In the genomic region with DNA sequence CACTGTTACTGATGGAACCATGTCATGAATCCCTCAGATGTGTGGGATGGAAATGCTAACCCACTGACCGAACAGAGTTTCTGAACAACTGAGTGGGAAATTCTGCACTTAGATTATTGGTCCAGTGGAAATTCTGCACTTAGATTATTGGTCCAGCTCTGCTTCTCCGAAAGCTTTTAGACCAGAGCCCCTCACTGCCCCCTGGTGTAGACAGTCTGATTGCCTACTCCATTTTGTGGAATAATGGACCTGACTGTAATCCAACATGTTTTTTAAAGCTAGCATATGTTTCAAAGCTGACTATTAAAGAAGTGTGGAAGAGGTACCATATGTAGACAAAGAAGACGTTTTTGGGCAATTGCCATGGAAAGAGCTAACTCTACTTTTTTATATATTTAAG, we compare ENCODE assay signal across 15 cellular contexts. TPM values are rescaled to one million over a fixed set of nuclear protein-coding genes. Genes with fewer than 3 reads are reported as not detected.
DNase-seq lines count a peak whose midpoint lies in the region; ATAC-seq, FAIRE-seq and TF ChIP-seq lines count a peak whose summit lies in the region.
"Had no signal": no experiment of that assay in that cellular context is flagged by ENCODE, and none has a peak within 500 bp of the region (broad histone marks: within the 10 kb centered on the region; RNA-seq: fewer than 3 reads in every experiment).

No MANE protein-coding gene starts in this region.

- peak; percentile 39; the same call in 2 of the 3 replicates for ATAC-seq in K562
- ATAC-seq in activated T-cell treated with anti-CD3 and anti-CD28 coated beads, Interleukin-2, amount 50 U/mL, for 4 hours = no peak
- ATAC-seq: natural killer cell treated with Interleukin-12 subunit alpha and Interleukin-12 subunit beta and Interleukin-15 and Interleukin-18, amount 100 ng/mL, for 72 hours had no signal

- BruUV-seq in K562 (replicated peaks; lab: Mats Ljungman, UMichigan) = no TSS peak

- WGBS in K562 (ENCODE audit: insufficient coverage, low coverage, missing lambda C conversion rate) = 3% methylated on average over 3 of the region's 3 CpGs

- peak; percentile 26 for FAIRE-seq in K562 (lab: Jason Lieb, UNC)
- FAIRE-seq: A204.1 had no signal

- POLR2A ChIA-PET in K562 (lab: Yijun Ruan, JAX) = interaction anchor here (0.6 kb wide), 1 partner anchor 13 kb away, joined by 3 read pairs; no protein-coding TSS in a partner anchor

- no peaks in the 10 kb centered on the region for H3K4me1 Mint-ChIP-seq in activated T-cell treated with anti-CD3 and anti-CD28 coated beads, Interleukin-2, amount 50 U/mL, for 4 hours (ENCODE audit: low read depth)

- in situ Hi-C loops in K562 (cut with MboI) (no loop called here), GM13976 (cut with MboI; ENCODE audit: low sequenced_read_pairs, unreplicated experiment) (no loop called here)

- H3K4me3 ChIP-seq in K562 (no peak overlapping the region), osteoblast (ENCODE audit: insufficient read depth, low read length) (no peak overlapping the region)
- H3K4me3 ChIP-seq: transverse colon had no signal

- H3K9me3 Mint-ChIP-seq in activated T-cell treated with anti-CD3 and anti-CD28 coated beads, Interleukin-2, amount 50 U/mL, for 4 hours = no peaks in the 10 kb centered on the region
- H3K9me3 Mint-ChIP-seq: natural killer cell treated with Interleukin-12 subunit alpha and Interleukin-12 subunit beta and Interleukin-15 and Interleukin-18, amount 100 ng/mL, for 72 hours had no signal

- no peaks in the 10 kb centered on the region for H3K27me3 Mint-ChIP-seq in activated T-cell treated with anti-CD3 and anti-CD28 coated beads, Interleukin-2, amount 50 U/mL, for 4 hours (ENCODE audit: low read depth)
- H3K27me3 Mint-ChIP-seq: natural killer cell treated with Interleukin-12 subunit alpha and Interleukin-12 subunit beta and Interleukin-15 and Interleukin-18, amount 100 ng/mL, for 72 hours had no signal

- no peaks in the 10 kb centered on the region for H3K36me3 ChIP-seq in K562 (ENCODE audit: control insufficient read depth, insufficient read depth, low read length)
- no peaks in the 10 kb centered on the region for H3K36me3 ChIP-seq in osteoblast (ENCODE audit: insufficient read depth, low read length)
- H3K36me3 ChIP-seq: transverse colon had no signal

- H2AFZ ChIP-seq in K562 (ENCODE audit: low read depth, low read length) (no peak overlapping the region), osteoblast (ENCODE audit: low read length) (no peak overlapping the region)

- no peaks in the 10 kb centered on the region for H4K20me1 ChIP-seq in K562 (replicated peaks; ENCODE audit: control insufficient read depth, insufficient read depth, low read length)
- H4K20me1 ChIP-seq in osteoblast (ENCODE audit: insufficient read depth, low read length) = no peaks in the 10 kb centered on the region

- H3K4me1 ChIP-seq in K562 (replicated peaks in 1 of 2; ENCODE audit: control insufficient read depth in 2 of 2, insufficient read depth in 2 of 2, low read length in 2 of 2) (no peaks in the 10 kb centered on the region), osteoblast (ENCODE audit: insufficient read depth, low read length) (no peaks in the 10 kb centered on the region)
- H3K4me1 ChIP-seq: transverse colon had no signal

- TF ChIP-seq EP300 in K562 (IDR thresholded peaks at IDR 0.05; ENCODE audit: low read length) = no peak

- H3K9ac ChIP-seq in K562 (ENCODE audit: insufficient read depth in 1 of 2, low read depth in 2 of 2, low read length in 2 of 2) = no peak overlapping the region

- no peak for TF ChIP-seq POLR2A in K562 (conservative IDR thresholded peaks at IDR 0.05)

- no peak overlapping the region for H3K4me3 Mint-ChIP-seq in activated T-cell treated with anti-CD3 and anti-CD28 coated beads, Interleukin-2, amount 50 U/mL, for 4 hours
- H3K4me3 Mint-ChIP-seq: natural killer cell treated with Interleukin-12 subunit alpha and Interleukin-12 subunit beta and Interleukin-15 and Interleukin-18, amount 100 ng/mL, for 72 hours had no signal

- H3K27me3 ChIP-seq in K562 (ENCODE audit: control insufficient read depth in 2 of 2, insufficient read depth in 2 of 2, low read length in 2 of 2) = peaks cover 13 to 42% of the 10 kb centered on the region in 2 experiments; a peak in 4 of 5 replicates
- H3K27me3 ChIP-seq in osteoblast (ENCODE audit: insufficient read depth, low read length) = no peaks in the 10 kb centered on the region

- no peaks in the 10 kb centered on the region for H3K36me3 Mint-ChIP-seq in activated T-cell treated with anti-CD3 and anti-CD28 coated beads, Interleukin-2, amount 50 U/mL, for 4 hours (ENCODE audit: insufficient read depth)
- H3K36me3 Mint-ChIP-seq: natural killer cell treated with Interleukin-12 subunit alpha and Interleukin-12 subunit beta and Interleukin-15 and Interleukin-18, amount 100 ng/mL, for 72 hours had no signal

- H3K9me3 ChIP-seq in K562 (replicated peaks; ENCODE audit: control insufficient read depth, insufficient read depth, low read depth, low read length) = no peaks in the 10 kb centered on the region
- H3K9me3 ChIP-seq in osteoblast (ENCODE audit: low read depth, low read length) = no peaks in the 10 kb centered on the region
- H3K9me3 ChIP-seq: transverse colon had no signal

- DNase-seq in NCI-H524 (lab: John Stamatoyannopoulos, UW) (peak; percentile 12 to 51), NCI-H524 treated with DMSO at 0.1 percent for 48 hours (lab: John Stamatoyannopoulos, UW) (no peak), HT-29 (ENCODE audit: low spot score) (peak; percentile 15), K562 (ENCODE audit: extremely low read depth in 1 of 4, low spot score in 3 of 4) (peak in 1 of 4 experiments; percentile 12), osteoblast (ENCODE audit: insufficient read length, low spot score, missing footprints) (no peak), GM13976 (ENCODE audit: low spot score) (no peak), islet precursor cell (no peak)
- no peak for DNase-seq in activated T-cell treated with anti-CD3 and anti-CD28 coated beads, Interleukin-2, amount 50 U/mL, for 4 hours
- DNase-seq: activated naive CD4-positive, alpha-beta T cell treated with Interleukin-2 at 50 U/mL for 16 hours; cerebellar nuclear complex; foreskin melanocyte; NCI-H526 treated with DMSO at 0.1 percent for 48 hours; transverse colon had no signal

- peak; percentile 28 to 63 for TF ChIP-seq RAD21 in K562 (CRISPR knock-in tag; conservative IDR thresholded peaks at IDR 0.05 in 1 of 2, IDR thresholded peaks at IDR 0.05 in 1 of 2)

- TF ChIP-seq CTCF in K562 (IDR thresholded peaks at IDR 0.05 in 2 of 3, conservative IDR thresholded peaks at IDR 0.05 in 1 of 3; ENCODE audit: insufficient read depth in 2 of 3, low read depth in 1 of 3, low read length in 3 of 3) (peak; percentile 32 to 50 (median 49); a peak in 5 of 6 replicates), osteoblast (IDR thresholded peaks at IDR 0.05; ENCODE audit: extremely low read depth, low read depth, low read length) (peak; percentile 40), GM13976 (IDR thresholded peaks at IDR 0.05; ENCODE audit: borderline replicate concordance, control extremely low read depth, extremely low read depth, insufficient read depth, missing control alignments) (no peak)

- H3K79me2 ChIP-seq in K562 (ENCODE audit: control insufficient read depth, insufficient read depth, low read length) (no peaks in the 10 kb centered on the region), osteoblast (ENCODE audit: insufficient read depth, low read length) (no peaks in the 10 kb centered on the region)

- intact Hi-C loops in K562 (cut with micrococcal nuclease) = no loop called here

- H3K9me1 ChIP-seq in K562 (ENCODE audit: control insufficient read depth, insufficient read depth, low read length) = no peaks in the 10 kb centered on the region

- H3K27ac ChIP-seq in K562 (ENCODE audit: extremely low read depth, low read depth, low read length) (no peak overlapping the region), osteoblast (ENCODE audit: low read depth, low read length) (no peak overlapping the region)
- H3K27ac ChIP-seq: transverse colon had no signal

- H3K4me2 ChIP-seq in K562 (ENCODE audit: insufficient read depth, low read length) = no peak overlapping the region
- H3K4me2 ChIP-seq in osteoblast (ENCODE audit: insufficient read depth, low read length) = no peak overlapping the region

- CTCF ChIA-PET in K562 (lab: Yijun Ruan, JAX; ENCODE audit: low intra/inter-chr PET ratio) = no interaction called here

TF ChIP-seq in K562, 482 proteins besides CTCF, POLR2A, EP300 and RAD21 (continues in another document):
- TF ChIP-seq TCFL5 (CRISPR knock-in tag; conservative IDR thresholded peaks at IDR 0.05) (no peak), SMC3 (conservative IDR thresholded peaks at IDR 0.05; ENCODE audit: insufficient read depth, low read depth, low read length) (no peak), ZNF785 (CRISPR knock-in tag; IDR thresholded peaks at IDR 0.05) (no peak), NCOA4 (IDR thresholded peaks at IDR 0.05; ENCODE audit: partially characterized antibody) (no peak)

RNA-seq across cellular contexts. Expression of gene TBX2, which starts 50.3 kb away (rescaled TPM):
- 0.08 TPM in 1 of 2 replicates, not detected in the other for total RNA-seq in HT-29 (2014; rRNA removed; shearing (Covaris generic))
- not detected in 2 replicates for total RNA-seq in K562 (2011; cell fraction: chromatin; rRNA removed; ENCODE audit: low replicate concordance)
- total RNA-seq in K562 (2011; cell fraction: nucleolus; rRNA removed) = not detected in 2 replicates
- not detected in 2 replicates for total RNA-seq in K562 (2011; cell fraction: nucleoplasm; rRNA removed)
- not detected in 2 replicates for total RNA-seq in K562 (2014; rRNA removed)
- not detected in 2 replicates for total RNA-seq in K562 (2014; rRNA removed; fragmentation: Illumina TruSeq; extraction: Trizol)
- total RNA-seq in K562 (2015; rRNA removed; fragmentation: Illumina TruSeq; extraction: Trizol) = not detected in 2 replicates
- 0.13 and 0.18 TPM in 2 replicates for total RNA-seq in K562 (2021)
- not detected in 2 replicates for polyA plus RNA-seq in K562 (2011; rRNA removed)
- polyA plus RNA-seq in K562 (2011; cell fraction: cytosol; rRNA removed) = not detected in 2 replicates
- polyA plus RNA-seq in K562 (2011; cell fraction: nucleus; rRNA removed) = not detected in 2 replicates
- 0.03 TPM in 1 of 2 replicates, not detected in the other for polyA plus RNA-seq in K562 (2012)
- polyA plus RNA-seq in K562 (2014; fragmentation: Illumina TruSeq; extraction: Trizol) = not detected in 2 replicates
- not detected for polyA plus RNA-seq in K562 (2014; fragmentation: Nextera tagmentation; extraction: Ambion mirVana)
- polyA plus RNA-seq in K562 (2014; rRNA removed) = not detected in 2 replicates
- not detected in 2 replicates for polyA minus RNA-seq in K562 (2011; rRNA and poly(A)+ RNA removed)
- not detected in 2 replicates for polyA minus RNA-seq in K562 (2011; cell fraction: cytosol; rRNA and poly(A)+ RNA removed)
- not detected in 2 replicates for polyA minus RNA-seq in K562 (2011; cell fraction: nucleus; rRNA and poly(A)+ RNA removed)
- total RNA-seq in osteoblast = 10.3 and 11.6 TPM in 2 replicates
- total RNA-seq in activated T-cell treated with anti-CD3 and anti-CD28 coated beads, Interleukin-2, amount 50 U/mL, for 4 hours = under 1 TPM; 0.05 to 0.16 (median 0.15) TPM

Comparison
In these comparisons a context has a peak if more than half of its experiments do, and no peak if none do; other contexts are left out.
1. DNase-seq: peak in NCI-H524 (2 of 2) and HT-29 (single experiment); none in NCI-H524 treated with DMSO at 0.1 percent for 48 hours (single experiment), osteoblast (single experiment), GM13976 (single experiment), islet precursor cell (single experiment) and activated T-cell treated with anti-CD3 and anti-CD28 coated beads, Interleukin-2, amount 50 U/mL, for 4 hours (single experiment).